8 cellular contexts compared by ENCODE assay signal in the genomic region with DNA sequence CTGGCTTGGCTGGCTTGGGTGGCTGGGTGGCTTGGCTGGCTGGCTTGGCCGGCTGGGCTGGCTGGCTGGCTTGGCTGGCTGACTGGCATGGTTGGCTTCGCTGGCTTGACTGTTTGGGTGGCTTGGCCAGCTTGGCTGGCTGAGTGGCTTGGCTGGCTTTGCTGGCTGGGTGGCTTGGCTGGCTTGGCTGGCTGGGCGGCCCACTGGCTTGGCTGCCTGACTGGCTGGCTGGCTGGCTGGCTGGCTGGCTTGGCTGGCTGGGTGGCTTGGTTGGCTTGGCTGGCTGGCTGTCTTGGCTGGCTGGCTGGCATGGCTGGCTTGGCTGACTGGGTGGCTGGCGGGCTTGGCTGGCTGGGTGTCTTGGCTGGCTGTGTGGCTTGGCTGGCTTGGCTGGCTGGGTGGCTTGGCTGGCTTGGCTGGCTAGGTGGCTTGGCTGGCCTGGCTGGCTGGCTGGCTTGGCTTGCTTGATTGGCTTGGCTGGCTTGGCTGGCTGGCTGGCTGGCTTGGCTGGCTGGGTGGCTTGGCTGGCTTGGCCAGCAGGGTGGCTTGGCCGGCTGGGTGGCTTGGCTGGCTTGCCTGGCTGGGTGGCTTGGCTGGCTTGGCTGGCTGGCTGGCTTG.
DNase-seq lines count a peak whose midpoint lies in the region; ATAC-seq and TF ChIP-seq lines count a peak whose summit lies in the region.
"Not testable (repeated sequence)": the region's sequence is repeated elsewhere in the genome, so short reads cannot be mapped to it uniquely, and the experiment has no call there.

No MANE protein-coding gene starts in this region.

- not testable (repeated sequence) for H3K9me3 ChIP-seq in MG63; left ventricle myocardium inferior (replicated peaks); naive thymus-derived CD4-positive, alpha-beta T cell (ENCODE audit: control insufficient read depth in 2 of 3, low read length in 3 of 3)
- peaks cover 0 to 12% (median 0%) of the 10 kb centered on the region in 8 donors for H3K9me3 ChIP-seq in spleen

- CTCF ChIA-PET in naive thymus-derived CD4-positive, alpha-beta T cell (lab: Charles Lee): not testable (repeated sequence)

- not testable (repeated sequence) for H3K27ac Mint-ChIP-seq in chondrocyte (ENCODE audit: unreplicated experiment); naive thymus-derived CD4-positive, alpha-beta T cell

- H3K9me3 Mint-ChIP-seq in chondrocyte (ENCODE audit: low read depth); naive thymus-derived CD4-positive, alpha-beta T cell: not testable (repeated sequence)

- H3K27me3 ChIP-seq in MG63; left ventricle myocardium inferior (ENCODE audit: low read depth); naive thymus-derived CD4-positive, alpha-beta T cell (ENCODE audit: control insufficient read depth in 2 of 2, insufficient read depth in 2 of 2, low read length in 2 of 2); spleen (replicated peaks in 1 of 7): not testable (repeated sequence)

- not testable (repeated sequence) for H3K36me3 ChIP-seq in MG63; left ventricle myocardium inferior; naive thymus-derived CD4-positive, alpha-beta T cell (ENCODE audit: control insufficient read depth in 2 of 3, insufficient read depth in 3 of 3, low read length in 3 of 3); spleen

- POLR2A ChIA-PET in naive thymus-derived CD4-positive, alpha-beta T cell (lab: Charles Lee): not testable (repeated sequence)

- not testable (repeated sequence) for H3K36me3 Mint-ChIP-seq in chondrocyte (ENCODE audit: low read depth); naive thymus-derived CD4-positive, alpha-beta T cell

- H3K4me1 ChIP-seq in left ventricle myocardium inferior; naive thymus-derived CD4-positive, alpha-beta T cell (ENCODE audit: control insufficient read depth in 2 of 2, insufficient read depth in 2 of 2, low read length in 2 of 2); spleen: not testable (repeated sequence)

- intact Hi-C loops in left ventricle myocardium inferior (cut with micrococcal nuclease); naive thymus-derived CD4-positive, alpha-beta T cell (cut with micrococcal nuclease); spleen (cut with DNase I; ENCODE audit: low total_unique reads): not testable (repeated sequence)

- H3K4me3 Mint-ChIP-seq in chondrocyte (ENCODE audit: unreplicated experiment); naive thymus-derived CD4-positive, alpha-beta T cell: not testable (repeated sequence)

- TF ChIP-seq POLR2A in spleen (IDR thresholded peaks at IDR 0.05): not testable (repeated sequence)

- not testable (repeated sequence) for H3K27me3 Mint-ChIP-seq in chondrocyte (ENCODE audit: low read depth); naive thymus-derived CD4-positive, alpha-beta T cell

- 47 to 69% (median 56%) methylated on average over 2 to 5 of the region's 5 CpGs for WGBS in spleen, 5 donors

- H3K4me1 Mint-ChIP-seq in chondrocyte (ENCODE audit: low read depth); naive thymus-derived CD4-positive, alpha-beta T cell: not testable (repeated sequence)

- peak; percentile 47 for ATAC-seq in naive thymus-derived CD4-positive, alpha-beta T cell

- not testable (repeated sequence) for TF ChIP-seq CTCF in chondrocyte (IDR thresholded peaks at IDR 0.05); left ventricle myocardium inferior (IDR thresholded peaks at IDR 0.05; ENCODE audit: borderline replicate concordance); spleen (IDR thresholded peaks at IDR 0.05 in 8 of 11, conservative IDR thresholded peaks at IDR 0.05 in 3 of 11)

- H3K27ac ChIP-seq in left ventricle myocardium inferior (replicated peaks); naive thymus-derived CD4-positive, alpha-beta T cell (ENCODE audit: low read depth, low read length); spleen: not testable (repeated sequence)

- H3K4me3 ChIP-seq in MG63; left ventricle myocardium inferior; naive thymus-derived CD4-positive, alpha-beta T cell (ENCODE audit: low read length); spleen: not testable (repeated sequence)

- DNase-seq in MG63: peak; percentile 38
- peak; percentile 19 for DNase-seq in activated CD4-positive, alpha-beta T cell treated with anti-CD3 and anti-CD28 coated beads, Interleukin-2, amount 50 U/mL, for 1 hour
- peak; percentile 37 for DNase-seq in activated effector memory CD4-positive, alpha-beta T cell treated with Interleukin-2 at 50 U/mL for 16 hours
- DNase-seq in chondrocyte (ENCODE audit: low spot score): peak; percentile 100
- DNase-seq in left ventricle myocardium inferior: peak; percentile 80
- DNase-seq in naive thymus-derived CD4-positive, alpha-beta T cell: peak in 7 of 9 donors; percentile 5 to 46 (median 19)
- DNase-seq in spleen: peak; percentile 92
- peak; percentile 63 for DNase-seq in ureter (ENCODE audit: low spot score)

Comparison
In these comparisons a context has a peak if more than half of its experiments do, and no peak if none do; other contexts are left out.
1. DNase-seq: peak in every context shown above with its lines; median percentile 100 in chondrocyte; 92 in spleen; 80 in left ventricle myocardium inferior; 63 in ureter; 38 in MG63; 37 in activated effector memory CD4-positive, alpha-beta T cell treated with Interleukin-2 at 50 U/mL for 16 hours; 19 in activated CD4-positive, alpha-beta T cell treated with anti-CD3 and anti-CD28 coated beads, Interleukin-2, amount 50 U/mL, for 1 hour; 19 in naive thymus-derived CD4-positive, alpha-beta T cell.